In the genomic region with DNA sequence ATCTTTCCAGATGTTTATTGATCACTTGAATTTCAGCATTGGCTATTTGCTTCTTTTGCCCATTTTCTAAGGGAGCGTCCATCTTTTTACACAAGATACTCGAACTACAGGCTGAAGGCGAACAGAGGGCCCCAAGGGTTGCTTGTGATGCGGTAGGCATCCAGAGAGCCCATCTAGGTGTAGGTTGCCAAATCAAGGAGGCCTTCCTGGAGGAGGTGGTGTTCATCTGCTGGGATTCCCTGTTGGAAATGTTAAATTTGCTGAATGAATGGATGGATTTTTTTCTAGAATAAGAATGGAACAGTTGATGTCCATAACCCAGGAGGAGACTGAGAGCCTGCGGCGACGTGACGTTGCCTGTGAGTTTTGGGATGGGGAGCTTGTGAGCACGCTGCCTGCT, we compare ENCODE assay signal across 24 cellular contexts.
"Had no signal": no experiment of that assay in that cellular context is flagged by ENCODE, and none has a peak within 500 bp of the region (broad histone marks: within the 10 kb centered on the region; RNA-seq: fewer than 3 reads in every experiment).

No MANE protein-coding gene starts in this region.

- H3K4me2 ChIP-seq: neural progenitor cell had no signal

- H3K27me3 ChIP-seq: neural progenitor cell, ovary, stomach, testis, tibial nerve, upper lobe of left lung, vagina had no signal

- DNase-seq: naive thymus-derived CD4-positive, alpha-beta T cell; natural killer cell; occipital lobe; ovary; psoas muscle; right cardiac atrium; small intestine; stimulated activated CD4-positive, alpha-beta T cell treated with anti-CD3 and anti-CD28 coated beads, Interleukin-15, amount 100 ng/mL, for 24 hours; stimulated activated CD4-positive, alpha-beta T cell treated with anti-CD3 and anti-CD28 coated beads, Interleukin-2, amount 100 ng/mL, for 24 hours; stimulated activated CD4-positive, alpha-beta T cell treated with anti-CD3 and anti-CD28 coated beads, Interleukin-2, amount 100 ng/mL, for 48 hours; stimulated activated CD4-positive, alpha-beta T cell treated with anti-CD3 and anti-CD28 coated beads, Interleukin-4, amount 100 ng/mL, for 24 hours; stimulated activated naive B cell treated with anti-CD40 and anti-IgM and Interleukin-4, amounts not matched to agents 10 μg/mL and 1 μg/mL and 100 μg/mL, for 72 hours; stimulated activated naive CD4-positive, alpha-beta T cell treated with Interleukin-2 at 50 U/mL for 16 hours; stomach; testis; trophoblast cell; upper lobe of left lung had no signal

- H3K27ac ChIP-seq: neural progenitor cell, ovary, parathyroid adenoma, psoas muscle, stomach, testis, tibial nerve, upper lobe of left lung, vagina had no signal

- H3K36me3 ChIP-seq: neural progenitor cell, ovary had no signal

- H3K4me3 ChIP-seq: neural progenitor cell, ovary, psoas muscle, stomach, testis, tibial nerve, upper lobe of left lung, vagina had no signal

- H3K9ac ChIP-seq: neural progenitor cell, parathyroid adenoma had no signal

- H2AFZ ChIP-seq: neural progenitor cell, parathyroid adenoma had no signal

- H3K9me3 ChIP-seq: ovary, psoas muscle, stomach, testis, tibial nerve, upper lobe of left lung, vagina had no signal

- ATAC-seq: naive thymus-derived CD4-positive, alpha-beta T cell; natural killer cell; right cardiac atrium; sciatic nerve; stimulated activated effector memory CD8-positive, alpha-beta T cell treated with anti-CD3 and anti-CD28 coated beads, Interleukin-12 subunit alpha, Interleukin-12 subunit beta, amount 100 ng/mL, for 72 hours; stimulated activated naive B cell treated with anti-CD40 and anti-IgM and Interleukin-4, amounts not matched to agents 10 μg/mL and 1 μg/mL and 100 μg/mL, for 72 hours had no signal

- FAIRE-seq: small intestine, urothelium cell line had no signal

- H3K79me2 ChIP-seq: parathyroid adenoma had no signal

- H3K4me1 ChIP-seq: neural progenitor cell, parathyroid adenoma, psoas muscle, stomach, testis, tibial nerve, upper lobe of left lung, vagina had no signal
